ENCODE assay signal across 10 cellular contexts in genomic region chr6:149217466-149217888, GRCh38.
DNase-seq lines count a peak whose midpoint lies in the region; ATAC-seq, FAIRE-seq and TF ChIP-seq lines count a peak whose summit lies in the region.
"Had no signal": no experiment of that assay in that cellular context is flagged by ENCODE, and none has a peak within 500 bp of the region (broad histone marks: within the 10 kb centered on the region; RNA-seq: fewer than 3 reads in every experiment).

No MANE protein-coding gene starts in this region.

- no peak for TF ChIP-seq EP300 in SK-N-SH (IDR thresholded peaks at IDR 0.05; ENCODE audit: borderline replicate concordance in 1 of 2, low read depth in 1 of 2, low read length in 1 of 2)

- POLR2A ChIA-PET in SK-N-SH (lab: Yijun Ruan, JAX), result no interaction called here

- H3K27me3 ChIP-seq in SK-N-SH (ENCODE audit: insufficient read depth), result no peaks in the 10 kb centered on the region
- no peaks in the 10 kb centered on the region for H3K27me3 ChIP-seq in SJCRH30

- CTCF ChIA-PET in SK-N-SH (lab: Yijun Ruan, JAX), result interaction anchor here (0.9 to 1.7 kb wide), 2 partner anchors 19 to 328 kb away, joined by 3 to 4 read pairs; partner anchors contain the start of gene PPIL4

- H3K4me3 ChIP-seq in SK-N-SH (ENCODE audit: low read depth in 2 of 2, low read length in 1 of 2) (no peak overlapping the region), SJCRH30 (no peak overlapping the region)

- H3K4me1 ChIP-seq in SK-N-SH (ENCODE audit: control insufficient read depth in 1 of 2, insufficient read depth in 2 of 2, low read depth in 1 of 2, low read length in 1 of 2) (no peaks in the 10 kb centered on the region), SJCRH30 (no peaks in the 10 kb centered on the region)

- no peaks in the 10 kb centered on the region for H3F3A ChIP-seq in SK-N-SH (replicated peaks; ENCODE audit: insufficient read depth)

- H3K27ac ChIP-seq in SK-N-SH (ENCODE audit: low read depth in 2 of 2, low read length in 1 of 2) (no peak overlapping the region), SJCRH30 (no peak overlapping the region)

- H2AFZ ChIP-seq in SK-N-SH (ENCODE audit: low read depth), result no peak overlapping the region

- H3K36me3 ChIP-seq in SK-N-SH (replicated peaks in 1 of 2; ENCODE audit: control insufficient read depth in 1 of 2, insufficient read depth in 2 of 2, low read length in 1 of 2) (peaks cover 0 to 3% of the 10 kb centered on the region in 2 experiments), SJCRH30 (no peaks in the 10 kb centered on the region)

- H4K20me1 ChIP-seq in SK-N-SH (ENCODE audit: insufficient read depth), result no peaks in the 10 kb centered on the region

- no peak for TF ChIP-seq CTCF in SK-N-SH (IDR thresholded peaks at IDR 0.05)

- H3K9me2 ChIP-seq in SK-N-SH, result no peaks in the 10 kb centered on the region

- H3K9me3 ChIP-seq in SK-N-SH, result no peaks in the 10 kb centered on the region
- no peaks in the 10 kb centered on the region for H3K9me3 ChIP-seq in SJCRH30 (replicated peaks)

- ATAC-seq in GM21367 (IDR thresholded peaks at IDR 0.05; ENCODE audit: unreplicated experiment) (peak; percentile 50), HG03103 (IDR thresholded peaks at IDR 0.05; ENCODE audit: low read depth, unreplicated experiment) (peak; percentile 39)

- peak; percentile 97 for FAIRE-seq in GM18507 (lab: Jason Lieb, UNC)
- FAIRE-seq: D721Med had no signal

- DNase-seq in GM18507 (ENCODE audit: extremely low spot score, insufficient read length, low read depth), result no peak
- DNase-seq in SK-N-SH, result no peak
- no peak for DNase-seq in cerebellar cortex (ENCODE audit: low spot score)
- DNase-seq in activated naive CD4-positive, alpha-beta T cell treated with anti-CD3 and anti-CD28 coated beads, Interleukin-2, amount 50 U/mL, for 16 hours, result no peak
- DNase-seq in activated CD4-positive, CD25-positive, alpha-beta regulatory T cell treated with anti-CD3 and anti-CD28 coated beads, Interleukin-2, amount 50 U/mL, for 72 hours, result no peak
- DNase-seq in SJCRH30, result no peak
- DNase-seq: cortex of kidney had no signal

- no peak overlapping the region for H3K9ac ChIP-seq in SK-N-SH

- no peaks in the 10 kb centered on the region for H3K79me2 ChIP-seq in SK-N-SH (ENCODE audit: insufficient read depth)

- no peak for TF ChIP-seq RAD21 in SK-N-SH (IDR thresholded peaks at IDR 0.05; ENCODE audit: low read length)

- H3K4me2 ChIP-seq in SK-N-SH, result no peak overlapping the region

TF ChIP-seq in SK-N-SH, 30 proteins besides CTCF, POLR2A, EP300 and RAD21:
- TF ChIP-seq, protein P1, sequence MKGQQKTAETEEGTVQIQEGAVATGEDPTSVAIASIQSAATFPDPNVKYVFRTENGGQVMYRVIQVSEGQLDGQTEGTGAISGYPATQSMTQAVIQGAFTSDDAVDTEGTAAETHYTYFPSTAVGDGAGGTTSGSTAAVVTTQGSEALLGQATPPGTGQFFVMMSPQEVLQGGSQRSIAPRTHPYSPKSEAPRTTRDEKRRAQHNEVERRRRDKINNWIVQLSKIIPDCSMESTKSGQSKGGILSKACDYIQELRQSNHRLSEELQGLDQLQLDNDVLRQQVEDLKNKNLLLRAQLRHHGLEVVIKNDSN (IDR thresholded peaks at IDR 0.05; ENCODE audit: borderline replicate concordance, low read depth), result peak; percentile 83
- no peak for TF ChIP-seq FOXJ3 (CRISPR knock-in tag; IDR thresholded peaks at IDR 0.05)
TF ChIP-seq in SK-N-SH: peak in this region for 1.
